Comparison of ENCODE assay signal across 8 cellular contexts in genomic region chr1:92482404-92482664, GRCh38. TPM values are rescaled to one million over a fixed set of nuclear protein-coding genes. Genes with fewer than 3 reads are reported as not detected.
DNase-seq lines count a peak whose midpoint lies in the region; ATAC-seq and TF ChIP-seq lines count a peak whose summit lies in the region.

No MANE protein-coding gene starts in this region.

- no peaks in the 10 kb centered on the region for H3K9me3 ChIP-seq in adipocyte (ENCODE audit: control insufficient read depth, low read length)
- H3K9me3 ChIP-seq in lower lobe of right lung: no peaks in the 10 kb centered on the region
- H3K9me3 ChIP-seq in subcutaneous abdominal adipose tissue (ENCODE audit: control insufficient read depth in 5 of 5, low read length in 5 of 5): no peaks in the 10 kb centered on the region

- H3K27ac ChIP-seq in lower lobe of right lung (no peak overlapping the region), subcutaneous abdominal adipose tissue (ENCODE audit: low read depth, low read length) (no peak overlapping the region)

- H3K4me3 ChIP-seq in adipocyte (ENCODE audit: low read length) (peak overlapping the region; percentile 57), lower lobe of right lung (peak overlapping the region; percentile 63), subcutaneous abdominal adipose tissue (ENCODE audit: low read depth in 1 of 5, low read length in 5 of 5) (peak overlapping the region; percentile 36 to 73 (median 63))

- no peaks in the 10 kb centered on the region for H3K9me3 Mint-ChIP-seq in activated CD8-positive, alpha-beta memory T cell treated with anti-CD3 and anti-CD28 coated beads, Interleukin-2, amount 10 ng/mL, durations not matched to agents 7 days and 5 days (ENCODE audit: low read depth)

- H3K27me3 ChIP-seq in adipocyte (replicated peaks; ENCODE audit: control insufficient read depth, insufficient read depth, low read length) (peaks cover 81% of the 10 kb centered on the region), lower lobe of right lung (ENCODE audit: low read depth) (peaks cover 85% of the 10 kb centered on the region), subcutaneous abdominal adipose tissue (ENCODE audit: control insufficient read depth in 5 of 5, insufficient read depth in 4 of 5, low read length in 5 of 5) (peaks cover 33 to 65% (median 53%) of the 10 kb centered on the region in 5 donors)

- CTCF ChIA-PET in activated CD8-positive, alpha-beta memory T cell treated with anti-CD3 and anti-CD28 coated beads, Interleukin-2, amount 10 ng/mL, durations not matched to agents 7 days and 5 days (lab: Charles Lee): interaction anchor here (0.9 to 14.6 kb wide), 11 partner anchors 8 to 166 kb away, joined by 3 to 296 read pairs (median 6); no protein-coding TSS in a partner anchor

- H3K4me3 Mint-ChIP-seq in activated CD8-positive, alpha-beta memory T cell treated with anti-CD3 and anti-CD28 coated beads, Interleukin-2, amount 10 ng/mL, durations not matched to agents 7 days and 5 days: peak overlapping the region; percentile 95

- TF ChIP-seq CTCF in lower lobe of right lung (IDR thresholded peaks at IDR 0.05): no peak

- H3K9ac ChIP-seq in adipocyte (ENCODE audit: low read length): no peak overlapping the region
- H3K9ac ChIP-seq in subcutaneous abdominal adipose tissue (ENCODE audit: low read length in 5 of 5): peak overlapping the region in 1 of 5 donors; percentile 31

- H3K4me1 Mint-ChIP-seq in activated CD8-positive, alpha-beta memory T cell treated with anti-CD3 and anti-CD28 coated beads, Interleukin-2, amount 10 ng/mL, durations not matched to agents 7 days and 5 days: peaks cover 45% of the 10 kb centered on the region

- ATAC-seq in activated CD8-positive, alpha-beta memory T cell treated with anti-CD3 and anti-CD28 coated beads, Interleukin-2, amount 10 ng/mL, durations not matched to agents 7 days and 5 days: no peak
- no peak for ATAC-seq in lower lobe of right lung
- ATAC-seq in HG02852 (IDR thresholded peaks at IDR 0.05; ENCODE audit: unreplicated experiment): no peak

- DNase-seq in activated CD8-positive, alpha-beta memory T cell treated with anti-CD3 and anti-CD28 coated beads, Interleukin-2, amount 10 ng/mL, durations not matched to agents 7 days and 5 days: no peak
- DNase-seq in activated CD8-positive, alpha-beta memory T cell treated with anti-CD3 and anti-CD28 coated beads, Interleukin-2, amount 50 U/mL, for 48 hours: no peak
- no peak for DNase-seq in adipocyte (ENCODE audit: low read depth)
- DNase-seq in lower lobe of right lung: peak; percentile 46
- no peak for DNase-seq in NCI-H1092 treated with DMSO at 0.1 percent for 48 hours (lab: John Stamatoyannopoulos, UW)
- no peak for DNase-seq in AG08396 (ENCODE audit: low spot score)

- H3K36me3 ChIP-seq in adipocyte (ENCODE audit: control insufficient read depth, insufficient read depth, low read length, severe bottlenecking) (no peaks in the 10 kb centered on the region), lower lobe of right lung (no peaks in the 10 kb centered on the region), subcutaneous abdominal adipose tissue (ENCODE audit: control insufficient read depth in 5 of 5, insufficient read depth in 5 of 5, low read length in 5 of 5) (no peaks in the 10 kb centered on the region)

- peak overlapping the region; percentile 94 for H3K27ac Mint-ChIP-seq in activated CD8-positive, alpha-beta memory T cell treated with anti-CD3 and anti-CD28 coated beads, Interleukin-2, amount 10 ng/mL, durations not matched to agents 7 days and 5 days

- H3K4me1 ChIP-seq in adipocyte (ENCODE audit: control insufficient read depth, insufficient read depth, low read length) (peaks cover 49% of the 10 kb centered on the region), lower lobe of right lung (peaks cover 68% of the 10 kb centered on the region), subcutaneous abdominal adipose tissue (ENCODE audit: control insufficient read depth in 5 of 5, insufficient read depth in 5 of 5, low read length in 5 of 5) (peaks cover 2 to 66% (median 59%) of the 10 kb centered on the region in 5 donors)

- H3K27me3 Mint-ChIP-seq in activated CD8-positive, alpha-beta memory T cell treated with anti-CD3 and anti-CD28 coated beads, Interleukin-2, amount 10 ng/mL, durations not matched to agents 7 days and 5 days: no peaks in the 10 kb centered on the region

- H3K36me3 Mint-ChIP-seq in activated CD8-positive, alpha-beta memory T cell treated with anti-CD3 and anti-CD28 coated beads, Interleukin-2, amount 10 ng/mL, durations not matched to agents 7 days and 5 days: peaks cover 58% of the 10 kb centered on the region

- intact Hi-C loops in lower lobe of right lung (cut with DNase I): no loop called here

RNA-seq across cellular contexts. Expression of gene GFI1, which starts 4.4 kb away (rescaled TPM):
- 100 to 1,000 TPM in 1 of 2 experiments, 10 to 100 TPM in 1; 87.8 to 101 TPM for total RNA-seq in activated CD8-positive, alpha-beta memory T cell treated with anti-CD3 and anti-CD28 coated beads, Interleukin-2, amount 10 ng/mL, durations not matched to agents 7 days and 5 days
- 3.3 TPM for total RNA-seq in lower lobe of right lung

Comparison
In these comparisons a context has a peak if more than half of its experiments do, and no peak if none do; other contexts are left out.
1. RNA of gene GFI1, which starts 4.4 kb away (total RNA-seq): 87.8 to 101 TPM in activated CD8-positive, alpha-beta memory T cell treated with anti-CD3 and anti-CD28 coated beads, Interleukin-2, amount 10 ng/mL, durations not matched to agents 7 days and 5 days; 3.3 TPM in lower lobe of right lung (single experiment); every median in the first group is over 10 times any median in the second.
2. Peak in every context shown above with its lines, with median percentiles within 50 percentile points of each other: H3K4me3 ChIP-seq.